Comparison of ENCODE assay signal across 20 cellular contexts in genomic region chr9:29616844-29617243, GRCh38.
"Had no signal": no experiment of that assay in that cellular context is flagged by ENCODE, and none has a peak within 500 bp of the region (broad histone marks: within the 10 kb centered on the region; RNA-seq: fewer than 3 reads in every experiment).

No MANE protein-coding gene starts in this region.

- H3K4me2 ChIP-seq: SK-N-SH had no signal

- H3K4me3 Mint-ChIP-seq: T-cell; T-helper 1 cell treated with Interleukin-12 subunit alpha and Interleukin-12 subunit beta and Interleukin-4 antibody, amounts not matched to agents 30 μg/mL and 1 μg/mL, for 36 hours had no signal

- H3K9me3 ChIP-seq: MG63 had no signal

- H3K36me3 Mint-ChIP-seq: T-cell had no signal

- H3K4me1 Mint-ChIP-seq: T-cell had no signal

- H3K27me3 ChIP-seq: MG63 had no signal

- H3K9ac ChIP-seq: SK-N-SH had no signal

- H3K27ac Mint-ChIP-seq: T-cell; T-helper 1 cell treated with Interleukin-12 subunit alpha and Interleukin-12 subunit beta and Interleukin-4 antibody, amounts not matched to agents 30 μg/mL and 1 μg/mL, for 36 hours had no signal

- H3K9me2 ChIP-seq: SK-N-SH had no signal

- ATAC-seq: Panc1, PC-3, T-cell had no signal

- H3K27ac ChIP-seq: RWPE1 had no signal

- DNase-seq: Karpas-422, KG1, MG63, NCI-H1092 treated with DMSO at 0.1 percent for 48 hours, NCI-H1436, NCI-H187, NCI-H2029, NCI-H2081 treated with DMSO at 0.1 percent for 48 hours, NCI-H2227 treated with DMSO at 0.1 percent for 48 hours, NCI-H524, NCI-H526 treated with DMSO at 0.1 percent for 48 hours, NCI-H774, PC-3, SHP77, SK-N-SH, SW 1271, T-cell had no signal

- H3K4me3 ChIP-seq: MG63 had no signal

- H3K9me3 Mint-ChIP-seq: T-helper 1 cell treated with Interleukin-12 subunit alpha and Interleukin-12 subunit beta and Interleukin-4 antibody, amounts not matched to agents 30 μg/mL and 1 μg/mL, for 36 hours had no signal

- H3K36me3 ChIP-seq: MG63 had no signal

- H3K27me3 Mint-ChIP-seq: T-cell had no signal
